22 cellular contexts compared by ENCODE assay signal in the genomic region with DNA sequence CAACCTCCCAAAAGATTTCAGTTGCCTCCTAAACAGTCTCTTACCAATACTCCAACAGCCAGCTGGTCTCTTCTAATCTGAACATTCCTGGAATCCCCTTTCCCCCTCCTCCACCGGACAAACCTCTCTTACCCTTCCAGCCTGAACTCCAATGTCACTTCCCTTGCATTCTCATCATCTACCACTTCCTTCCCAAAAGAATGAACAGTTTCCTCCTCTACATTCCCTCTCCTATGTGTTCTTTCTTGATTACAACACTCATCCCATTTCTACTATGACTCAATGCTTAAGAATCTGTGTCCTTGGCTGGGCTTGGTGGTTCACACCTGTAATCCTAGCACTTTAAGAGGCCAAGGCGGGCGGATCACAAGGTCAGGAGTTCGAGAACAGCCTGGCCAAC.
DNase-seq lines count a peak whose midpoint lies in the region; ATAC-seq, FAIRE-seq and TF ChIP-seq lines count a peak whose summit lies in the region.
"Had no signal": no experiment of that assay in that cellular context is flagged by ENCODE, and none has a peak within 500 bp of the region (broad histone marks: within the 10 kb centered on the region; RNA-seq: fewer than 3 reads in every experiment).

No MANE protein-coding gene starts in this region.

- intact Hi-C loops in IMR-90 (cut with micrococcal nuclease): loop anchor here (10.0 kb wide), 1 partner anchor 898 kb away; no protein-coding TSS in a partner anchor
- intact Hi-C loops in adrenal gland (cut with DNase I): no loop called here
- intact Hi-C loops in psoas muscle (cut with DNase I): no loop called here

- TF ChIP-seq CTCF in IMR-90 (conservative IDR thresholded peaks at IDR 0.05; ENCODE audit: low read depth, low read length) (no peak), astrocyte (IDR thresholded peaks at IDR 0.05; ENCODE audit: insufficient read depth, low read depth, low read length) (no peak), fibroblast of mammary gland (conservative IDR thresholded peaks at IDR 0.05; ENCODE audit: control insufficient read depth, insufficient read depth, low read depth, low read length) (no peak), adrenal gland (IDR thresholded peaks at IDR 0.05) (no peak), psoas muscle (IDR thresholded peaks at IDR 0.05) (no peak)

- no peak overlapping the region for H3K27ac Mint-ChIP-seq in astrocyte (ENCODE audit: unreplicated experiment)
- H3K27ac Mint-ChIP-seq: activated naive CD4-positive, alpha-beta T cell treated with anti-CD3 and anti-CD28 coated beads, Interleukin-2, amount 10 ng/mL, durations not matched to agents 7 days and 5 days; CD8-positive, alpha-beta memory T cell; natural killer cell treated with Interleukin-12 subunit alpha and Interleukin-12 subunit beta and Interleukin-15 and Interleukin-18, amount 100 ng/mL, for 72 hours; stimulated activated memory B cell treated with anti-CD40 and anti-IgM and Interleukin-4, amounts not matched to agents 10 μg/mL and 1 μg/mL and 100 μg/mL, for 72 hours had no signal

- no peak for FAIRE-seq in astrocyte (lab: Jason Lieb, UNC)
- FAIRE-seq: frontal cortex, kidney, TTC549 had no signal

- no peaks in the 10 kb centered on the region for H3K79me1 ChIP-seq in IMR-90 (ENCODE audit: low read depth in 1 of 2, low read length in 2 of 2)

- H3K4me2 ChIP-seq in IMR-90 (ENCODE audit: low read depth, low read length): no peak overlapping the region
- H3K4me2 ChIP-seq in astrocyte (ENCODE audit: low read length): peak overlapping the region; percentile 5

- 0 out of 4 replicates have a peak overlapping the region, but pooled peaks of 1 of the 2 experiments have one; percentile 8 for H4K8ac ChIP-seq in IMR-90 (ENCODE audit: low read depth in 2 of 2, low read length in 2 of 2)

- no peaks in the 10 kb centered on the region for H4K20me1 ChIP-seq in IMR-90 (ENCODE audit: insufficient read depth, low read length)
- H4K20me1 ChIP-seq in astrocyte (ENCODE audit: insufficient read depth, low read length): no peaks in the 10 kb centered on the region

- H3K4me3 Mint-ChIP-seq in astrocyte (ENCODE audit: unreplicated experiment): no peak overlapping the region
- H3K4me3 Mint-ChIP-seq: activated naive CD4-positive, alpha-beta T cell treated with anti-CD3 and anti-CD28 coated beads, Interleukin-2, amount 10 ng/mL, durations not matched to agents 7 days and 5 days; CD8-positive, alpha-beta memory T cell; natural killer cell treated with Interleukin-12 subunit alpha and Interleukin-12 subunit beta and Interleukin-15 and Interleukin-18, amount 100 ng/mL, for 72 hours; stimulated activated memory B cell treated with anti-CD40 and anti-IgM and Interleukin-4, amounts not matched to agents 10 μg/mL and 1 μg/mL and 100 μg/mL, for 72 hours had no signal

- peak overlapping the region; percentile 33 for H3K4ac ChIP-seq in IMR-90 (ENCODE audit: low read depth, low read length)

- no peak overlapping the region for H2BK5ac ChIP-seq in IMR-90 (ENCODE audit: low read depth, low read length, poor library complexity, severe bottlenecking)

- H3K27me3 Mint-ChIP-seq in astrocyte (ENCODE audit: low read depth, unreplicated experiment): no peaks in the 10 kb centered on the region

- no peak overlapping the region for H3K27ac ChIP-seq in IMR-90 (ENCODE audit: insufficient read depth, low read length)
- H3K27ac ChIP-seq in astrocyte (ENCODE audit: low read depth, low read length): no peak overlapping the region
- no peak overlapping the region for H3K27ac ChIP-seq in adrenal gland
- no peak overlapping the region for H3K27ac ChIP-seq in psoas muscle
- H3K27ac ChIP-seq: parathyroid adenoma, thyroid gland had no signal

- H2AK5ac ChIP-seq in IMR-90 (ENCODE audit: low read depth, low read length): peak overlapping the region; percentile 75; the same call in 1 of the 2 replicates

- 0 out of 2 replicates have a peak overlapping the region, but pooled peaks have one; percentile 53 for H3K23ac ChIP-seq in IMR-90 (ENCODE audit: low read depth, low read length)

- no peak overlapping the region for H3K4me3 ChIP-seq in IMR-90 (ENCODE audit: insufficient read depth, low read depth, low read length)
- H3K4me3 ChIP-seq in astrocyte (ENCODE audit: insufficient read depth, low read depth, low read length): no peak overlapping the region
- H3K4me3 ChIP-seq in fibroblast of mammary gland (ENCODE audit: control insufficient read depth, low read depth, low read length): no peak overlapping the region
- H3K4me3 ChIP-seq in adrenal gland: no peak overlapping the region
- no peak overlapping the region for H3K4me3 ChIP-seq in psoas muscle
- H3K4me3 ChIP-seq: thyroid gland had no signal

- H3K4me1 Mint-ChIP-seq in astrocyte (ENCODE audit: low read depth, unreplicated experiment): no peaks in the 10 kb centered on the region
- H3K4me1 Mint-ChIP-seq: activated naive CD4-positive, alpha-beta T cell treated with anti-CD3 and anti-CD28 coated beads, Interleukin-2, amount 10 ng/mL, durations not matched to agents 7 days and 5 days; CD8-positive, alpha-beta memory T cell; stimulated activated memory B cell treated with anti-CD40 and anti-IgM and Interleukin-4, amounts not matched to agents 10 μg/mL and 1 μg/mL and 100 μg/mL, for 72 hours had no signal

- no peak overlapping the region for H3K9ac ChIP-seq in IMR-90 (ENCODE audit: low read depth, low read length)
- no peak overlapping the region for H3K9ac ChIP-seq in astrocyte (ENCODE audit: low read length)
- H3K9ac ChIP-seq: parathyroid adenoma had no signal

- peak overlapping the region; percentile 38; the same call in 1 of the 2 replicates for H3K14ac ChIP-seq in IMR-90 (replicated peaks; ENCODE audit: low read depth, low read length)

- H3K4me1 ChIP-seq in IMR-90 (ENCODE audit: control insufficient read depth, insufficient read depth, low read length) (peaks cover 10% of the 10 kb centered on the region), astrocyte (ENCODE audit: insufficient read depth, low read length) (peaks cover 5% of the 10 kb centered on the region), adrenal gland (replicated peaks in 1 of 2) (peaks cover 0 to 5% of the 10 kb centered on the region in 2 donors), psoas muscle (no peaks in the 10 kb centered on the region)
- H3K4me1 ChIP-seq: parathyroid adenoma, thyroid gland had no signal

- no peaks in the 10 kb centered on the region for H3K79me2 ChIP-seq in astrocyte (ENCODE audit: insufficient read depth, low read length)
- H3K79me2 ChIP-seq: parathyroid adenoma had no signal

- H2AFZ ChIP-seq in IMR-90 (replicated peaks; ENCODE audit: low read length, poor library complexity) (no peak overlapping the region), astrocyte (ENCODE audit: low read depth, low read length) (no peak overlapping the region)
- H2AFZ ChIP-seq: parathyroid adenoma had no signal

- ATAC-seq in IMR-90 (ENCODE audit: low read depth) (0 out of 2 replicates have a peak, but pooled peaks have one; percentile 16), psoas muscle (no peak)
- ATAC-seq: natural killer cell treated with Interleukin-12 subunit alpha and Interleukin-12 subunit beta and Interleukin-15 and Interleukin-18, amount 100 ng/mL, for 72 hours; stimulated activated memory B cell treated with anti-CD40 and anti-IgM and Interleukin-4, amounts not matched to agents 10 μg/mL and 1 μg/mL and 100 μg/mL, for 72 hours had no signal

- TF ChIP-seq RAD21 in IMR-90 (IDR thresholded peaks at IDR 0.05; ENCODE audit: low read length): no peak

- TF ChIP-seq POLR2A in IMR-90 (IDR thresholded peaks at IDR 0.05; ENCODE audit: low read depth, low read length) (no peak), adrenal gland (IDR thresholded peaks at IDR 0.05) (no peak)

- no peaks in the 10 kb centered on the region; the same call in 1 of the 2 replicates for H3K9me1 ChIP-seq in IMR-90 (ENCODE audit: insufficient read depth, low read length)

- peak overlapping the region; percentile 38 for H2AK9ac ChIP-seq in IMR-90 (replicated peaks; ENCODE audit: low read depth, low read length, poor library complexity)

- in situ Hi-C loops in IMR-90 (cut with MboI; ENCODE audit: low sequenced_read_pairs): no loop called here

- no peaks in the 10 kb centered on the region for H3K27me3 ChIP-seq in IMR-90 (ENCODE audit: control insufficient read depth, insufficient read depth, low read length)
- H3K27me3 ChIP-seq in astrocyte (ENCODE audit: insufficient read depth, low read length): no peaks in the 10 kb centered on the region
- H3K27me3 ChIP-seq in adrenal gland: no peaks in the 10 kb centered on the region
- peaks cover 0 to 17% (median 0%) of the 10 kb centered on the region in 3 donors for H3K27me3 ChIP-seq in psoas muscle (ENCODE audit: insufficient read depth in 3 of 3, low read length in 2 of 3)
- H3K27me3 ChIP-seq: thyroid gland had no signal

- no peaks in the 10 kb centered on the region for H3K36me3 Mint-ChIP-seq in astrocyte (ENCODE audit: low read depth, unreplicated experiment)
- H3K36me3 Mint-ChIP-seq: activated naive CD4-positive, alpha-beta T cell treated with anti-CD3 and anti-CD28 coated beads, Interleukin-2, amount 10 ng/mL, durations not matched to agents 7 days and 5 days; CD8-positive, alpha-beta memory T cell; natural killer cell treated with Interleukin-12 subunit alpha and Interleukin-12 subunit beta and Interleukin-15 and Interleukin-18, amount 100 ng/mL, for 72 hours; stimulated activated memory B cell treated with anti-CD40 and anti-IgM and Interleukin-4, amounts not matched to agents 10 μg/mL and 1 μg/mL and 100 μg/mL, for 72 hours had no signal

- DNase-seq in IMR-90: peak; percentile 39
- peak; percentile 42 for DNase-seq in astrocyte (ENCODE audit: low read depth)
- DNase-seq in fibroblast of mammary gland (ENCODE audit: low read depth): peak; percentile 70
- DNase-seq in renal cortical epithelial cell (ENCODE audit: low read depth): peak; percentile 65
- no peak for DNase-seq in adrenal gland
- DNase-seq in psoas muscle: no peak
- no peak for DNase-seq in NCI-H1105 treated with DMSO at 0.1 percent for 48 hours (lab: John Stamatoyannopoulos, UW)
- DNase-seq: activated CD8-positive, alpha-beta memory T cell treated with anti-CD3 and anti-CD28 coated beads for 24 hours; activated naive CD4-positive, alpha-beta T cell treated with anti-CD3 and anti-CD28 coated beads, Interleukin-2, amount 10 ng/mL, durations not matched to agents 7 days and 5 days; activated T-cell treated with anti-CD3 and anti-CD28 coated beads, Interleukin-2, amount 50 U/mL, for 48 hours; CD8-positive, alpha-beta memory T cell; DMS53; kidney; NCI-H1417 treated with DMSO at 0.1 percent for 48 hours; NCI-H526; SHP77; thyroid gland had no signal

- H2BK120ac ChIP-seq in IMR-90 (ENCODE audit: low read depth, low read length): peak overlapping the region; percentile 54; the same call in 1 of the 2 replicates

- no peak overlapping the region for H3K56ac ChIP-seq in IMR-90 (ENCODE audit: extremely low read depth, insufficient read depth, low read length)

- no TSS peak for BruUV-seq in IMR-90 (replicated peaks; lab: Mats Ljungman, UMichigan)

- H3K9me3 Mint-ChIP-seq in astrocyte (ENCODE audit: unreplicated experiment): no peaks in the 10 kb centered on the region
- H3K9me3 Mint-ChIP-seq: activated naive CD4-positive, alpha-beta T cell treated with anti-CD3 and anti-CD28 coated beads, Interleukin-2, amount 10 ng/mL, durations not matched to agents 7 days and 5 days; CD8-positive, alpha-beta memory T cell; natural killer cell treated with Interleukin-12 subunit alpha and Interleukin-12 subunit beta and Interleukin-15 and Interleukin-18, amount 100 ng/mL, for 72 hours; stimulated activated memory B cell treated with anti-CD40 and anti-IgM and Interleukin-4, amounts not matched to agents 10 μg/mL and 1 μg/mL and 100 μg/mL, for 72 hours had no signal

- POLR2A ChIA-PET in IMR-90 (lab: Charles Lee; ENCODE audit: unreplicated experiment): no interaction called here

- H2BK20ac ChIP-seq in IMR-90 (ENCODE audit: low read depth, low read length): peak overlapping the region; percentile 53; the same call in 1 of the 2 replicates

- H3K18ac ChIP-seq in IMR-90 (ENCODE audit: low read depth, low read length): no peak overlapping the region

- no peak overlapping the region for H4K5ac ChIP-seq in IMR-90 (ENCODE audit: low read depth, low read length)

- dilution Hi-C loops in IMR-90 (cut with HindIII; ENCODE audit: low sequenced_read_pairs, unreplicated experiment): no loop called here

- H4K91ac ChIP-seq in IMR-90 (ENCODE audit: insufficient read depth, low read depth, low read length): no peak overlapping the region

- CTCF ChIA-PET in IMR-90 (lab: Yijun Ruan, JAX): no interaction called here

- H3K9me3 ChIP-seq in IMR-90 (ENCODE audit: control insufficient read depth, insufficient read depth, low read length) (no peaks in the 10 kb centered on the region), astrocyte (ENCODE audit: insufficient read depth, low read depth, low read length) (no peaks in the 10 kb centered on the region), adrenal gland (replicated peaks in 1 of 3) (no peaks in the 10 kb centered on the region), psoas muscle (no peaks in the 10 kb centered on the region)
- H3K9me3 ChIP-seq: thyroid gland had no signal

- H3K36me3 ChIP-seq in IMR-90 (ENCODE audit: control insufficient read depth, insufficient read depth, low read length) (no peaks in the 10 kb centered on the region), astrocyte (ENCODE audit: insufficient read depth, low read length) (no peaks in the 10 kb centered on the region), adrenal gland (replicated peaks in 1 of 2) (no peaks in the 10 kb centered on the region), psoas muscle (ENCODE audit: insufficient read depth in 1 of 2, low read depth in 1 of 2) (no peaks in the 10 kb centered on the region)
- H3K36me3 ChIP-seq: thyroid gland had no signal

- 14% methylated on average over 1 of the region's 4 CpGs; no CpG with 5 or more reads in 1 of the 2 experiments for WGBS in IMR-90 (ENCODE audit: extremely low coverage in 2 of 2, insufficient read length in 1 of 2), 2 experiments
- WGBS in adrenal gland, 4 donors: 52 to 66% (median 56%) methylated on average over 4 of the region's 4 CpGs
- WGBS in psoas muscle, 3 donors: 66 to 77% (median 73%) methylated on average over 4 of the region's 4 CpGs

- H2BK15ac ChIP-seq in IMR-90 (ENCODE audit: low read depth, low read length): 0 out of 3 replicates have a peak overlapping the region, but pooled peaks have one; percentile 11

Comparison
In these comparisons a context has a peak if more than half of its experiments do, and no peak if none do; other contexts are left out.
1. DNase-seq: peak in IMR-90 (single experiment), astrocyte (single experiment), fibroblast of mammary gland (single experiment) and renal cortical epithelial cell (single experiment); none in adrenal gland (0 of 7), psoas muscle (0 of 2) and NCI-H1105 treated with DMSO at 0.1 percent for 48 hours (single experiment).